In the genomic region with DNA sequence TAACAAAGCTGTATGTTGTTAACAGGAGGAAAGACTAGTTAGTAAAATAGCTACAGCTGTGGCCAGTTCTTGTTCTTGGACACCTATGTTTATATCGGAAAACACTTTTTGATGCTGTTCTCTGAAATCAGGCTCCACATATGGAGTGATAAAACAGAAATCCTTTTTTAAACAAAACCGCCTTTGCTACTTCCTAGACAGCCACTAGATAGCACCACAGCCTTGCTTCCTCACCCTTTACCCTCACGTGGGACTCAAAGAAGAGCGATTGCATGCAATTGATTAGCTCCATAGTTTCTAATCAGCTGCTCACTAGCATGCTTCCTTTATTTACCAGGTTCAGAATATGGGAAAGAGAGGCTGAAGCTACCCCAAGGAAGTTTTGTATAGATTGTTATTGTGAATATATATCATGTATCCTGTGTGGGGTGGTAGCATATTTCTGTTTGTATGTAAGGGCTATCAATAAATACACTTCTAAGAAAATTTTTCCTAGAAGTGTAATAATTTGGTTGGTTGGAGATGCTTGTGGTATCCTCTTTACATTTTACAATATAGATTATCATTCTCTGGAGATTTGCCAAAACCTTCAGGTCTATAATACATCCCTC, we compare ENCODE assay signal across 1 cellular context.
TF ChIP-seq lines count a peak whose summit lies in the region.

No MANE protein-coding gene starts in this region.

TF ChIP-seq in GM23338, 12 proteins besides CTCF, POLR2A, EP300 and RAD21:
- TF ChIP-seq ZNF331 (CRISPR knock-in tag; IDR thresholded peaks at IDR 0.05; ENCODE audit: low read depth) (no peak), REST (IDR thresholded peaks at IDR 0.05; ENCODE audit: unreplicated experiment) (no peak), NANOG (IDR thresholded peaks at IDR 0.05; ENCODE audit: borderline replicate concordance) (no peak)
